Comparison of ENCODE assay signal across 9 cellular contexts in genomic region chr10:81018898-81019890, GRCh38.
DNase-seq lines count a peak whose midpoint lies in the region; ATAC-seq and TF ChIP-seq lines count a peak whose summit lies in the region.
"Had no signal": no experiment of that assay in that cellular context is flagged by ENCODE, and none has a peak within 500 bp of the region (broad histone marks: within the 10 kb centered on the region; RNA-seq: fewer than 3 reads in every experiment).

No MANE protein-coding gene starts in this region.

- no peak overlapping the region for H2AFZ ChIP-seq in fibroblast of lung (ENCODE audit: low read length)

- peak; percentile 69 for ATAC-seq in GM21447 (IDR thresholded peaks at IDR 0.05; ENCODE audit: unreplicated experiment)
- peak; percentile 75 for ATAC-seq in HG03558 (IDR thresholded peaks at IDR 0.05; ENCODE audit: extremely low read depth, unreplicated experiment)

- no peak overlapping the region for H3K4me2 ChIP-seq in fibroblast of lung (ENCODE audit: extremely low read depth, insufficient read depth, low read length)

- H3K36me3 ChIP-seq in left ventricle myocardium inferior: no peaks in the 10 kb centered on the region
- no peaks in the 10 kb centered on the region for H3K36me3 ChIP-seq in fibroblast of lung (ENCODE audit: control insufficient read depth, insufficient read depth, low read length)

- no peaks in the 10 kb centered on the region for H3K79me2 ChIP-seq in fibroblast of lung (ENCODE audit: control insufficient read depth, insufficient read depth, low read length)

- H3K4me3 ChIP-seq in left ventricle myocardium inferior: no peak overlapping the region
- H3K4me3 ChIP-seq in fibroblast of lung (replicated peaks in 1 of 4; ENCODE audit: control extremely low read depth in 1 of 4, insufficient read depth in 1 of 4, low read depth in 3 of 4, low read length in 4 of 4): no peak overlapping the region
- H3K4me3 ChIP-seq: lung had no signal

- H3K27me3 ChIP-seq in left ventricle myocardium inferior (ENCODE audit: low read depth) (peaks cover 3% of the 10 kb centered on the region), fibroblast of lung (ENCODE audit: control insufficient read depth, insufficient read depth, low read length) (no peaks in the 10 kb centered on the region)

- no peaks in the 10 kb centered on the region for H3K4me1 ChIP-seq in left ventricle myocardium inferior
- H3K4me1 ChIP-seq in fibroblast of lung (ENCODE audit: control insufficient read depth, extremely low read depth, insufficient read depth, low read length): no peaks in the 10 kb centered on the region

- H3K27ac ChIP-seq in left ventricle myocardium inferior (replicated peaks) (no peak overlapping the region), fibroblast of lung (ENCODE audit: insufficient read depth, low read length) (no peak overlapping the region)

- no peak overlapping the region for H3K9ac ChIP-seq in fibroblast of lung (ENCODE audit: insufficient read depth, low read length)

- intact Hi-C loops in left ventricle myocardium inferior (cut with micrococcal nuclease): no loop called here
- intact Hi-C loops in cardiac septum (cut with DNase I): no loop called here

- no peaks in the 10 kb centered on the region for H4K20me1 ChIP-seq in fibroblast of lung (ENCODE audit: control insufficient read depth, extremely low read depth, insufficient read depth, low read length)

- H3K9me3 ChIP-seq in left ventricle myocardium inferior (replicated peaks): no peaks in the 10 kb centered on the region
- H3K9me3 ChIP-seq in fibroblast of lung (ENCODE audit: control insufficient read depth, insufficient read depth, low read depth, low read length): no peaks in the 10 kb centered on the region

- DNase-seq in left ventricle myocardium inferior: no peak
- no peak for DNase-seq in cardiac septum (ENCODE audit: low spot score)
- DNase-seq in RPMI7951 (ENCODE audit: low read depth): peak; percentile 36
- peak; percentile 27 to 29 for DNase-seq in fibroblast of lung (ENCODE audit: low read depth in 2 of 2)
- peak; percentile 63 for DNase-seq in renal cortical epithelial cell (ENCODE audit: low read depth)
- no peak for DNase-seq in effector CD8-positive, alpha-beta T cell (lab: John Stamatoyannopoulos, UW)

- TF ChIP-seq CTCF in left ventricle myocardium inferior (IDR thresholded peaks at IDR 0.05; ENCODE audit: borderline replicate concordance) (peak; percentile 66), fibroblast of lung (conservative IDR thresholded peaks at IDR 0.05 in 1 of 2, IDR thresholded peaks at IDR 0.05 in 1 of 2; ENCODE audit: low read depth in 1 of 2, low read length in 2 of 2) (peak; percentile 37 to 59)

Comparison
In these comparisons a context has a peak if more than half of its experiments do, and no peak if none do; other contexts are left out.
1. DNase-seq: peak in RPMI7951 (single experiment), fibroblast of lung (2 of 2) and renal cortical epithelial cell (single experiment); none in left ventricle myocardium inferior (single experiment), cardiac septum (single experiment) and effector CD8-positive, alpha-beta T cell (single experiment).